In genomic region chr3:8554725-8555621, GRCh38 we compare ENCODE assay signal across 10 cellular contexts. TPM values are rescaled to one million over a fixed set of nuclear protein-coding genes. Genes with fewer than 3 reads are reported as not detected.
A peak's percentile ranks its signal among the peaks of the same experiment; 100 is the strongest.
DNase-seq lines count a peak whose midpoint lies in the region; ATAC-seq and TF ChIP-seq lines count a peak whose summit lies in the region.
"Had no signal": no experiment of that assay in that cellular context is flagged by ENCODE, and none has a peak within 500 bp of the region (broad histone marks: within the 10 kb centered on the region; RNA-seq: fewer than 3 reads in every experiment).

No MANE protein-coding gene starts in this region.

- no peak overlapping the region for H3K4me3 ChIP-seq in lower leg skin (ENCODE audit: low read depth, poor library complexity, severe bottlenecking)
- no peak overlapping the region for H3K4me3 ChIP-seq in upper lobe of left lung
- H3K4me3 ChIP-seq: tibial nerve had no signal

- H3K9me3 ChIP-seq in upper lobe of left lung = no peaks in the 10 kb centered on the region
- H3K9me3 ChIP-seq: tibial nerve had no signal

- 59 to 60% methylated on average over 19 of the region's 19 CpGs for WGBS in lower leg skin, 2 donors
- WGBS in upper lobe of left lung, 2 donors = 69 to 73% methylated on average over 14 to 18 of the region's 19 CpGs

- H3K27me3 ChIP-seq in upper lobe of left lung = no peaks in the 10 kb centered on the region
- H3K27me3 ChIP-seq: tibial nerve had no signal

- peaks cover 90% of the 10 kb centered on the region for H3K4me1 Mint-ChIP-seq in chondrocyte (ENCODE audit: low read depth)
- no peaks in the 10 kb centered on the region for H3K4me1 Mint-ChIP-seq in stimulated activated naive CD8-positive, alpha-beta T cell treated with anti-CD3 and anti-CD28 coated beads, Interleukin-15, amount 100 ng/mL, for 72 hours

- H3K36me3 Mint-ChIP-seq in chondrocyte (ENCODE audit: low read depth) = peaks cover 54% of the 10 kb centered on the region

- H3K9me3 Mint-ChIP-seq in chondrocyte (ENCODE audit: low read depth) = no peaks in the 10 kb centered on the region
- H3K9me3 Mint-ChIP-seq in stimulated activated naive CD8-positive, alpha-beta T cell treated with anti-CD3 and anti-CD28 coated beads, Interleukin-15, amount 100 ng/mL, for 72 hours = no peaks in the 10 kb centered on the region
- H3K9me3 Mint-ChIP-seq: activated CD8-positive, alpha-beta T cell treated with anti-CD3 and anti-CD28 coated beads for 36 hours had no signal

- intact Hi-C loops in lower leg skin (cut with DNase I; ENCODE audit: low total_unique reads) = no loop called here

- peaks cover 24 to 36% (median 28%) of the 10 kb centered on the region in 4 donors for H3K4me1 ChIP-seq in upper lobe of left lung

- peak overlapping the region; percentile 54 to 73 (median 62) for H3K27ac ChIP-seq in upper lobe of left lung
- H3K27ac ChIP-seq in substantia nigra (ENCODE audit: low read depth, low read length, poor library complexity, severe bottlenecking) = no peak overlapping the region

- ATAC-seq in upper lobe of left lung (ENCODE audit: low FRiP score in 2 of 2) = peak; percentile 22 to 59
- no peak for ATAC-seq in HG03457 (IDR thresholded peaks at IDR 0.05; ENCODE audit: unreplicated experiment)
- no peak for ATAC-seq in stimulated activated naive CD8-positive, alpha-beta T cell treated with anti-CD3 and anti-CD28 coated beads, Interleukin-15, amount 100 ng/mL, for 72 hours
- ATAC-seq: activated CD8-positive, alpha-beta T cell treated with anti-CD3 and anti-CD28 coated beads for 36 hours had no signal

- H3K4me3 Mint-ChIP-seq in chondrocyte (ENCODE audit: unreplicated experiment) = peak overlapping the region; percentile 49
- no peak overlapping the region for H3K4me3 Mint-ChIP-seq in stimulated activated naive CD8-positive, alpha-beta T cell treated with anti-CD3 and anti-CD28 coated beads, Interleukin-15, amount 100 ng/mL, for 72 hours
- H3K4me3 Mint-ChIP-seq: activated CD8-positive, alpha-beta T cell treated with anti-CD3 and anti-CD28 coated beads for 36 hours had no signal

- TF ChIP-seq CTCF in chondrocyte (IDR thresholded peaks at IDR 0.05) (no peak), lower leg skin (IDR thresholded peaks at IDR 0.05) (no peak), upper lobe of left lung (IDR thresholded peaks at IDR 0.05) (no peak)

- DNase-seq in NCI-H1105 treated with DMSO at 0.1 percent for 48 hours (lab: John Stamatoyannopoulos, UW) (peak; percentile 4), NCI-H1105 (lab: John Stamatoyannopoulos, UW) (no peak), chondrocyte (ENCODE audit: low spot score) (no peak), lower leg skin (ENCODE audit: low spot score in 2 of 2) (peak; percentile 34 to 86), upper lobe of left lung (peak in 1 of 2 donors; percentile 34), substantia nigra (lab: John Stamatoyannopoulos, UW) (no peak)
- DNase-seq in stimulated activated naive CD8-positive, alpha-beta T cell treated with anti-CD3 and anti-CD28 coated beads, Interleukin-15, amount 100 ng/mL, for 72 hours = no peak
- DNase-seq: activated CD8-positive, alpha-beta T cell treated with anti-CD3 and anti-CD28 coated beads for 36 hours had no signal

- H3K27me3 Mint-ChIP-seq in chondrocyte (ENCODE audit: low read depth) = no peaks in the 10 kb centered on the region
- H3K27me3 Mint-ChIP-seq in stimulated activated naive CD8-positive, alpha-beta T cell treated with anti-CD3 and anti-CD28 coated beads, Interleukin-15, amount 100 ng/mL, for 72 hours = no peaks in the 10 kb centered on the region
- H3K27me3 Mint-ChIP-seq: activated CD8-positive, alpha-beta T cell treated with anti-CD3 and anti-CD28 coated beads for 36 hours had no signal

- peak overlapping the region; percentile 99 for H3K27ac Mint-ChIP-seq in chondrocyte (ENCODE audit: unreplicated experiment)
- H3K27ac Mint-ChIP-seq in stimulated activated naive CD8-positive, alpha-beta T cell treated with anti-CD3 and anti-CD28 coated beads, Interleukin-15, amount 100 ng/mL, for 72 hours = no peak overlapping the region
- H3K27ac Mint-ChIP-seq: activated CD8-positive, alpha-beta T cell treated with anti-CD3 and anti-CD28 coated beads for 36 hours had no signal

- no peak for TF ChIP-seq EP300 in upper lobe of left lung (IDR thresholded peaks at IDR 0.05)

- peaks cover 3 to 71% (median 10%) of the 10 kb centered on the region in 4 donors for H3K36me3 ChIP-seq in upper lobe of left lung

- no peak for TF ChIP-seq POLR2A in lower leg skin (IDR thresholded peaks at IDR 0.05)
- no peak for TF ChIP-seq POLR2A in upper lobe of left lung (IDR thresholded peaks at IDR 0.05)

RNA-seq across cellular contexts. Expression of gene LMCD1, which starts 53.4 kb away (rescaled TPM):
- 260 to 268 TPM (median 263 TPM) in 3 replicates for total RNA-seq in chondrocyte
- total RNA-seq in lower leg skin = 10 to 100 TPM; 40.4 to 81.5 (median 54.1) TPM
- 100 to 1,000 TPM in 4 of 6 donors, 10 to 100 TPM in 2; 47.4 to 269 (median 118) TPM for total RNA-seq in upper lobe of left lung

Comparison
In these comparisons a context has a peak if more than half of its experiments do, and no peak if none do; other contexts are left out.
1. DNase-seq: peak in NCI-H1105 treated with DMSO at 0.1 percent for 48 hours (single experiment) and lower leg skin (2 of 2); none in NCI-H1105 (single experiment), chondrocyte (single experiment), substantia nigra (0 of 49) and stimulated activated naive CD8-positive, alpha-beta T cell treated with anti-CD3 and anti-CD28 coated beads, Interleukin-15, amount 100 ng/mL, for 72 hours (0 of 2).
2. ATAC-seq: peak in upper lobe of left lung (2 of 2); none in HG03457 (single experiment) and stimulated activated naive CD8-positive, alpha-beta T cell treated with anti-CD3 and anti-CD28 coated beads, Interleukin-15, amount 100 ng/mL, for 72 hours (single experiment).